8 cellular contexts compared by ENCODE assay signal in the genomic region with DNA sequence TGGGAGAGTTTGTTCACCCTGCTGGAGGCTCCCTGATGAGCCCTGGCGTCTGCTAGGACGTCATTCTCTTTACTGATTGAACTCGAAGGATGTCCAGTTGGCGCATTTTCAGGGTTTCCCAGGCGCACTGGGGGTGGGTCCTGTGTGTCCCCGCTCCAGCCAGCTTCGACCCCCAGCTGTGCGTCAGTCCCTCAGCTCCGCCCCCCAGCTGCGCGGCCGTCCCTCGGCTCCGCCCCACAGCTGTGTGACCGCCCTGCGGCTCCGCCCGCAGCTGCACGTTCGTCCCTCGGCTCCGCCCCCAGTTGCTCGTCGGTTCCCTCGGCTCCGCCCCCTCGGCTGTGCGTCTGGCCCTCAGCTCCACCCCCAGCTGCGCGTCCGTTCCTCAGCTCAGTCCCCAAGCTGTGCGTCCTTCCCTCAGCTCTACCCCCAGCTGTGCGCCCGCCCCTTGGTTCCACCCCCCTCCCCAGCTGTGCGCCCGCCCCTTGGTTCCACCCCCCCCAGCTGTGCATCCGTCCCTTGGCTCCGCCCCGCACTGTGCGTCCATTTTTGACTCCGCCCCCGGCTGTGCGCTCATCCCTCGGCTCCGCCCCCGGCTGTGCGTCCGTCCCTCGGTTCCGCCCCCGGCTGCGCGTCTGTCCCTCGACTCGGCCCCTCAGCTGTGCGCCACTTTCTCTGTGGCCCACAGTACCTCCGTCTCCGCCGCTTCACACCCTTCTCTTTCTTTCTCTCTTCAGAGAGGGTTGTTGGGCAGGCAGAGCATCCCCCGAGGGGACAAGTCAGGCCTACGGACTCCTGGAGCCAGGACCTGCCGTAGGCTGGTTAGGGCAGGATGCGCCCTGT.
DNase-seq lines count a peak whose midpoint lies in the region; ATAC-seq and TF ChIP-seq lines count a peak whose summit lies in the region.

No MANE protein-coding gene starts in this region.

- peaks cover 11% of the 10 kb centered on the region for H3K4me1 ChIP-seq in CD4-positive, alpha-beta memory T cell (ENCODE audit: insufficient read depth, low read length)
- H3K4me1 ChIP-seq in HUES48 (ENCODE audit: control insufficient read depth, insufficient read depth, low read length), result peaks cover 15% of the 10 kb centered on the region; the same call in 1 of the 2 replicates

- H3F3A ChIP-seq in neural cell (ENCODE audit: insufficient read depth, low read length, poor library complexity, severe bottlenecking), result no peaks in the 10 kb centered on the region

- H3K79me2 ChIP-seq in neural cell (replicated peaks; ENCODE audit: insufficient read depth, low read length), result no peaks in the 10 kb centered on the region

- H3K4me3 Mint-ChIP-seq in CD4-positive, alpha-beta memory T cell, result peak overlapping the region; percentile 82 to 92 (median 85)
- peak overlapping the region; percentile 78 for H3K4me3 Mint-ChIP-seq in stimulated activated naive CD8-positive, alpha-beta T cell treated with anti-CD3 and anti-CD28 coated beads, Interleukin-15, Interleukin-2, amounts not matched to agents 100 ng/mL and 50 ng/mL, for 24 hours

- no peaks in the 10 kb centered on the region for H4K20me1 ChIP-seq in neural cell (ENCODE audit: insufficient read depth)

- peak overlapping the region; percentile 64 for H3K27ac ChIP-seq in CD4-positive, alpha-beta memory T cell (ENCODE audit: low read depth, low read length)
- H3K27ac ChIP-seq in HUES48 (ENCODE audit: low read depth, low read length) (peak overlapping the region; percentile 66), neural cell (ENCODE audit: low read length) (no peak overlapping the region)

- H3K9ac ChIP-seq in HUES48 (ENCODE audit: low read depth, low read length) (peak overlapping the region; percentile 13; the same call in 1 of the 2 replicates), neural cell (ENCODE audit: low read length) (peak overlapping the region; percentile 1)

- TF ChIP-seq EP300 in neural cell (conservative IDR thresholded peaks at IDR 0.05; ENCODE audit: poor library complexity, severe bottlenecking), result no peak

- no peaks in the 10 kb centered on the region for H3K9me3 ChIP-seq in CD4-positive, alpha-beta memory T cell (ENCODE audit: control insufficient read depth in 1 of 2, low read length in 2 of 2)
- H3K9me3 ChIP-seq in HUES48 (ENCODE audit: control insufficient read depth, insufficient read depth, low read length) (no peaks in the 10 kb centered on the region), neural cell (ENCODE audit: low read length) (no peaks in the 10 kb centered on the region)

- peak overlapping the region; percentile 61 to 77 for H3K4me3 ChIP-seq in CD4-positive, alpha-beta memory T cell (ENCODE audit: low read length in 2 of 2)
- H3K4me3 ChIP-seq in HUES48 (ENCODE audit: low read depth, low read length) (peak overlapping the region; percentile 58), fibroblast of villous mesenchyme (ENCODE audit: low read depth, low read length) (peak overlapping the region; percentile 54), neural cell (ENCODE audit: low read length) (peak overlapping the region; percentile 53)

- H3K27me3 ChIP-seq in CD4-positive, alpha-beta memory T cell (ENCODE audit: insufficient read depth, low read length), result no peaks in the 10 kb centered on the region
- no peaks in the 10 kb centered on the region for H3K27me3 ChIP-seq in HUES48 (ENCODE audit: control insufficient read depth, insufficient read depth, low read length)
- no peaks in the 10 kb centered on the region for H3K27me3 ChIP-seq in neural cell (ENCODE audit: insufficient read depth, low read depth, low read length)

- CTCF ChIA-PET in CD4-positive, alpha-beta memory T cell (lab: Charles Lee; ENCODE audit: partially characterized antibody), result interaction anchor here (0.8 to 3.9 kb wide), 4 partner anchors 13 to 62 kb away, joined by 3 to 24 read pairs (median 4); a partner anchor contains a TSS

- H3K4me2 ChIP-seq in neural cell (ENCODE audit: low read length), result no peak overlapping the region

- H3K27ac Mint-ChIP-seq in CD4-positive, alpha-beta memory T cell, result peak overlapping the region; percentile 81 to 98 (median 97)
- H3K27ac Mint-ChIP-seq in stimulated activated naive CD8-positive, alpha-beta T cell treated with anti-CD3 and anti-CD28 coated beads, Interleukin-15, Interleukin-2, amounts not matched to agents 100 ng/mL and 50 ng/mL, for 24 hours, result peak overlapping the region; percentile 40

- DNase-seq in CD4-positive, alpha-beta memory T cell, result peak; percentile 97 to 98 (median 98)
- DNase-seq in SHP77 (lab: John Stamatoyannopoulos, UW) (peak; percentile 90 to 96), fibroblast of villous mesenchyme (ENCODE audit: low read depth) (peak; percentile 99)
- DNase-seq in activated effector memory CD4-positive, alpha-beta T cell treated with anti-CD3 and anti-CD28 coated beads, Interleukin-2, amount 50 U/mL, for 16 hours, result peak; percentile 98

- H3K36me3 Mint-ChIP-seq in CD4-positive, alpha-beta memory T cell, result peaks cover 0 to 4% of the 10 kb centered on the region in 2 donors
- no peaks in the 10 kb centered on the region for H3K36me3 Mint-ChIP-seq in stimulated activated naive CD8-positive, alpha-beta T cell treated with anti-CD3 and anti-CD28 coated beads, Interleukin-15, Interleukin-2, amounts not matched to agents 100 ng/mL and 50 ng/mL, for 24 hours (ENCODE audit: low read depth)

- H3K27me3 Mint-ChIP-seq in CD4-positive, alpha-beta memory T cell, result no peaks in the 10 kb centered on the region
- H3K27me3 Mint-ChIP-seq in stimulated activated naive CD8-positive, alpha-beta T cell treated with anti-CD3 and anti-CD28 coated beads, Interleukin-15, Interleukin-2, amounts not matched to agents 100 ng/mL and 50 ng/mL, for 24 hours, result no peaks in the 10 kb centered on the region

- no peak overlapping the region for H2AFZ ChIP-seq in neural cell (ENCODE audit: low read depth, low read length)

- H3K4me1 Mint-ChIP-seq in CD4-positive, alpha-beta memory T cell, result peaks cover 10 to 47% (median 28%) of the 10 kb centered on the region in 4 donors
- peaks cover 15% of the 10 kb centered on the region for H3K4me1 Mint-ChIP-seq in stimulated activated naive CD8-positive, alpha-beta T cell treated with anti-CD3 and anti-CD28 coated beads, Interleukin-15, Interleukin-2, amounts not matched to agents 100 ng/mL and 50 ng/mL, for 24 hours (ENCODE audit: low read depth)

- intact Hi-C loops in CD4-positive, alpha-beta memory T cell (cut with micrococcal nuclease), result loop anchor here (1.0 to 5.0 kb wide), 6 partner anchors 14 to 509 kb away; a partner anchor contains a TSS

- no peaks in the 10 kb centered on the region for H3K9me2 ChIP-seq in neural cell (ENCODE audit: insufficient read depth, low read length)

- TF ChIP-seq CTCF in fibroblast of villous mesenchyme (IDR thresholded peaks at IDR 0.05; ENCODE audit: insufficient read depth, low read depth, low read length), result no peak
- TF ChIP-seq CTCF in neural cell (IDR thresholded peaks at IDR 0.05; ENCODE audit: poor library complexity, severe bottlenecking), result no peak

- ATAC-seq in GM21423 (IDR thresholded peaks at IDR 0.05; ENCODE audit: unreplicated experiment), result peak; percentile 89

- TF ChIP-seq RAD21 in neural cell (conservative IDR thresholded peaks at IDR 0.05), result no peak

- POLR2A ChIA-PET in CD4-positive, alpha-beta memory T cell (lab: Charles Lee; ENCODE audit: partially characterized antibody), result interaction anchor here (0.6 to 1.6 kb wide), 8 partner anchors 16 to 423 kb away, joined by 3 to 13 read pairs (median 4); a partner anchor contains a TSS

- no peaks in the 10 kb centered on the region for H3K36me3 ChIP-seq in CD4-positive, alpha-beta memory T cell (ENCODE audit: insufficient read depth, low read length)
- H3K36me3 ChIP-seq in HUES48 (ENCODE audit: control insufficient read depth, insufficient read depth, low read length), result 0 out of 2 replicates have a peak, but pooled peaks cover 8% of the 10 kb centered on the region
- H3K36me3 ChIP-seq in neural cell (ENCODE audit: insufficient read depth, low read length), result no peaks in the 10 kb centered on the region

- peaks cover 0 to 2% (median 0%) of the 10 kb centered on the region in 8 donors for H3K9me3 Mint-ChIP-seq in CD4-positive, alpha-beta memory T cell
- no peaks in the 10 kb centered on the region for H3K9me3 Mint-ChIP-seq in stimulated activated naive CD8-positive, alpha-beta T cell treated with anti-CD3 and anti-CD28 coated beads, Interleukin-15, Interleukin-2, amounts not matched to agents 100 ng/mL and 50 ng/mL, for 24 hours

TF ChIP-seq in neural cell, 6 proteins besides CTCF, POLR2A, EP300 and RAD21:
- TF ChIP-seq MXI1 (conservative IDR thresholded peaks at IDR 0.05; ENCODE audit: poor library complexity, severe bottlenecking) (no peak), POLR2AphosphoS5 (IDR thresholded peaks at IDR 0.05) (no peak), EZH2 (IDR thresholded peaks at IDR 0.05; ENCODE audit: borderline replicate concordance, insufficient read depth, low read length, poor library complexity, severe bottlenecking) (no peak), TAF1 (IDR thresholded peaks at IDR 0.05; ENCODE audit: low read depth) (no peak)
- TF ChIP-seq, protein P1, sequence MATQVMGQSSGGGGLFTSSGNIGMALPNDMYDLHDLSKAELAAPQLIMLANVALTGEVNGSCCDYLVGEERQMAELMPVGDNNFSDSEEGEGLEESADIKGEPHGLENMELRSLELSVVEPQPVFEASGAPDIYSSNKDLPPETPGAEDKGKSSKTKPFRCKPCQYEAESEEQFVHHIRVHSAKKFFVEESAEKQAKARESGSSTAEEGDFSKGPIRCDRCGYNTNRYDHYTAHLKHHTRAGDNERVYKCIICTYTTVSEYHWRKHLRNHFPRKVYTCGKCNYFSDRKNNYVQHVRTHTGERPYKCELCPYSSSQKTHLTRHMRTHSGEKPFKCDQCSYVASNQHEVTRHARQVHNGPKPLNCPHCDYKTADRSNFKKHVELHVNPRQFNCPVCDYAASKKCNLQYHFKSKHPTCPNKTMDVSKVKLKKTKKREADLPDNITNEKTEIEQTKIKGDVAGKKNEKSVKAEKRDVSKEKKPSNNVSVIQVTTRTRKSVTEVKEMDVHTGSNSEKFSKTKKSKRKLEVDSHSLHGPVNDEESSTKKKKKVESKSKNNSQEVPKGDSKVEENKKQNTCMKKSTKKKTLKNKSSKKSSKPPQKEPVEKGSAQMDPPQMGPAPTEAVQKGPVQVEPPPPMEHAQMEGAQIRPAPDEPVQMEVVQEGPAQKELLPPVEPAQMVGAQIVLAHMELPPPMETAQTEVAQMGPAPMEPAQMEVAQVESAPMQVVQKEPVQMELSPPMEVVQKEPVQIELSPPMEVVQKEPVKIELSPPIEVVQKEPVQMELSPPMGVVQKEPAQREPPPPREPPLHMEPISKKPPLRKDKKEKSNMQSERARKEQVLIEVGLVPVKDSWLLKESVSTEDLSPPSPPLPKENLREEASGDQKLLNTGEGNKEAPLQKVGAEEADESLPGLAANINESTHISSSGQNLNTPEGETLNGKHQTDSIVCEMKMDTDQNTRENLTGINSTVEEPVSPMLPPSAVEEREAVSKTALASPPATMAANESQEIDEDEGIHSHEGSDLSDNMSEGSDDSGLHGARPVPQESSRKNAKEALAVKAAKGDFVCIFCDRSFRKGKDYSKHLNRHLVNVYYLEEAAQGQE (IDR thresholded peaks at IDR 0.05; ENCODE audit: borderline replicate concordance), result no peak
